28 cellular contexts compared by ENCODE assay signal in the genomic region with DNA sequence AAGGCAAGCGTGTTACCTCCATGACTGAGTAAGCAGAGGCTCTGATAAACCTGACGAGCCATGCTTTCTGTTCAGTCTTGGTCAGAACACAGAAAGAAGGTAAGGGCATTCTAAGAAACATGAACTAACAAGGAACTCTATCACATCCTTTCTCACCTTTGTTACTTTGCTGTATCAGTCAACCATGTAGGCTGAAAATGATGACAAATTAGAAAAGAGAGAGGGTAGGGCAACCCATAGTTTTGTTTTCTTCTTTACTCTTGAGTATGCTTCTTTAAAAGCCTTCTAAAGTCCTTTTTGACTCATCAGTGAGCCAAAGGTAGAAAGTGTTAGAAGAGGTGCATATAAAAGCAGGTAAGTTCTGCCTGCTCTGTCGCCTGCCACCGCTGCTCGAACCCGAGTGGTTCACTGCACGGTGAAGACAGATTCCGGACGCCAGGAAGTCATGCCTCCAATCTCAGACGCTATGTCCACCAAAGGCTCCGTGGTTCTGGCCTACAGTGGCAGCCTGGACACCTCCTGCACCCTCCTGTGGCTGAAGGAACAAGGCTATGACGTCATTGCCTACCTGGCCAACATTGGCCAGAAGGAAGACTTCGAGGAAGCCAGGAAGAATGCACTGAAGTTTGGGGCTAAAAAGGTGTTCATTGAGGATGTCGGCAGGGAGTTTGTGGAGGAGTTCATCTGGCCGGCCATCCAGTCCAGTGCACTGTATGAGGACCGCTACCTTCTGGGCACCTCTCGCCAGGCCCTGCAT.
"Had no signal": no experiment of that assay in that cellular context is flagged by ENCODE, and none has a peak within 500 bp of the region (broad histone marks: within the 10 kb centered on the region; RNA-seq: fewer than 3 reads in every experiment).

No MANE protein-coding gene starts in this region.

- H3K4me1 ChIP-seq: ascending aorta had no signal

- ATAC-seq: activated CD8-positive, alpha-beta T cell treated with anti-CD3 and anti-CD28 coated beads for 36 hours; activated T-cell treated with anti-CD3 and anti-CD28 coated beads, Interleukin-2, amount 50 U/mL, for 4 hours; activated T-helper 17 cell treated with anti-CD3 and anti-CD28 coated beads, Interleukin-2, amount 50 U/mL, for 72 hours had no signal

- DNase-seq: activated B cell treated with CpG ODN at 0.5 μM for 24 hours; activated CD4-positive, alpha-beta memory T cell treated with anti-CD3 and anti-CD28 coated beads for 36 hours; activated CD4-positive, alpha-beta T cell treated with anti-CD3 and anti-CD28 coated beads for 4 hours; activated CD4-positive, alpha-beta T cell treated with anti-CD3 and anti-CD28 coated beads, Interleukin-2, amount 10 ng/mL, durations not matched to agents 24 days and 14 days; activated CD4-positive, alpha-beta T cell treated with anti-CD3 and anti-CD28 coated beads, Interleukin-2, amount 50 U/mL, for 1 hour; activated CD4-positive, alpha-beta T cell treated with anti-CD3 and anti-CD28 coated beads, Interleukin-2, amount 50 U/mL, for 4 hours; activated CD4-positive, CD25-positive, alpha-beta regulatory T cell treated with anti-CD3 and anti-CD28 coated beads, Interleukin-2, amount 50 U/mL, for 72 hours; activated CD8-positive, alpha-beta memory T cell treated with anti-CD3 and anti-CD28 coated beads, Interleukin-2, amount 50 U/mL, for 4 hours; activated CD8-positive, alpha-beta T cell treated with anti-CD3 and anti-CD28 coated beads for 36 hours; activated effector memory CD4-positive, alpha-beta T cell treated with anti-CD3 and anti-CD28 coated beads, Interleukin-2, amount 50 U/mL, for 16 hours; activated gamma-delta T cell treated with Interleukin-2 at 50 U/mL for 16 hours; activated naive CD4-positive, alpha-beta T cell; activated naive CD4-positive, alpha-beta T cell treated with anti-CD3 and anti-CD28 coated beads for 36 hours; activated naive CD4-positive, alpha-beta T cell treated with anti-CD3 and anti-CD28 coated beads, Interleukin-2, amount 50 U/mL, for 16 hours; activated naive CD8-positive, alpha-beta T cell treated with anti-CD3 and anti-CD28 coated beads for 36 hours; activated T-cell treated with anti-CD3 and anti-CD28 coated beads for 4 hours; activated T-cell treated with anti-CD3 and anti-CD28 coated beads, Interleukin-2, amount 50 U/mL, for 1 hour; activated T-cell treated with anti-CD3 and anti-CD28 coated beads, Interleukin-2, amount 50 U/mL, for 4 hours; activated T-cell treated with anti-CD3 and anti-CD28 coated beads, Interleukin-2, amount 50 U/mL, for 72 hours; amygdala; anterior cingulate cortex; central memory CD4-positive, alpha-beta T cell; T-helper 2 cell; T-helper 9 cell had no signal

- H3K36me3 ChIP-seq: ascending aorta had no signal

- H3K27ac ChIP-seq: ascending aorta, VCaP had no signal

- H3K27me3 ChIP-seq: ascending aorta had no signal

- H3K4me3 ChIP-seq: ascending aorta had no signal

- FAIRE-seq: TTC549 had no signal
